In the genomic region with DNA sequence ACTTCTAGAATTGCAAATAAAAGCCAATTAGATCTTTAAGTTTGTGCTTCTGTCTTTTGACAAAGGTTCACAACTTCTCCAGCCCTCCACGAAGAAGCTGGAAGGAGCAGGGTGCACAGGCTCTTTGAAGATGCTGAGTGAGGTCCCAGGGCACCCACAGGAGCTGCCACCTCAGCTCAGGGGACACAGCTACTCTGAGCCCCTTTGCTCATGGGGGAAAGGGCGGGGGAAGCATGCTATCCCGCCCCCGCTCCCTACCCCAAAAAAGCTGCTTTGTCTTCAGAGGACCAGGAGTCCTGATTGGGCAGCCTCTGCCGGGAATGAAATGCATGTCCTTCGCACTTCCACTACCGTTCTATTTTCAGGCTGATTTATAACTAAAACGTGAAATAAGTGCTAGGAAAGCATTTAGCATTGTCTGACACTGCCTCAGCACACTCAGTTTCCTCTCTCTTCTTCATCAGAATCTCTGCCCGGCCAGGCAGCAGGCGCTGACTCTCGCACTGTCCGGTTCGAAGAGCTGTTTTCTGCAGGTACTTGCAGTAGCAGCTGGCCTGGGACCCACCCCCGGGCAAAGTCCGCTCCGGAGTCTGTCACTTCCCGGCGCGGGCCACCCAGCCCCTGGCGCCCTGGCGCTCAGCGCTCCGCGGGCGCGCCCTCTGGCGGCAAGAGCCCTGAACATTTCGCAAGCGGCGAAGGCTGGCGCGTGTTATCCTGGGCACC, we compare ENCODE assay signal across 8 cellular contexts. TPM values are rescaled to one million over a fixed set of nuclear protein-coding genes. Genes with fewer than 3 reads are reported as not detected.
DNase-seq lines count a peak whose midpoint lies in the region; ATAC-seq lines count a peak whose summit lies in the region.

No MANE protein-coding gene starts in this region.

- no peak overlapping the region for H3K14ac ChIP-seq in mesenchymal stem cell (ENCODE audit: low read length in 2 of 2)

- H2BK5ac ChIP-seq in mesenchymal stem cell (ENCODE audit: low read depth, low read length, poor library complexity, severe bottlenecking): no peak overlapping the region

- H2BK15ac ChIP-seq in mesenchymal stem cell (ENCODE audit: low read depth, poor library complexity, severe bottlenecking): no peak overlapping the region

- POLR2A ChIA-PET in CD4-positive, alpha-beta memory T cell (lab: Charles Lee; ENCODE audit: partially characterized antibody): interaction anchor here (0.6 to 2.0 kb wide), 3 partner anchors 102 to 112 kb away, joined by 3 to 4 read pairs (median 3); no protein-coding TSS in a partner anchor

- peak; percentile 65 to 80 (median 70) for DNase-seq in CD4-positive, alpha-beta memory T cell
- DNase-seq in NCI-H82 (lab: John Stamatoyannopoulos, UW) (peak; percentile 91), mesenchymal stem cell (peak; percentile 66)
- peak; percentile 95 for DNase-seq in activated CD8-positive, alpha-beta memory T cell treated with anti-CD3 and anti-CD28 coated beads for 24 hours
- peak; percentile 56 to 58 (median 58) for DNase-seq in effector memory CD4-positive, alpha-beta T cell
- DNase-seq in stimulated activated CD8-positive, alpha-beta memory T cell treated with anti-CD3 and anti-CD28 coated beads, Interleukin-15, amount 100 ng/mL, for 1 hour (ENCODE audit: low read depth): peak; percentile 63

- H4K91ac ChIP-seq in mesenchymal stem cell (ENCODE audit: low read length): no peak overlapping the region

- no peak overlapping the region for H3K4ac ChIP-seq in mesenchymal stem cell (ENCODE audit: low read depth in 1 of 2, low read length in 2 of 2)

- H3K27ac ChIP-seq in CD4-positive, alpha-beta memory T cell (ENCODE audit: low read depth, low read length): no peak overlapping the region
- no peak overlapping the region for H3K27ac ChIP-seq in effector memory CD4-positive, alpha-beta T cell (ENCODE audit: insufficient read depth, low read length, poor library complexity, severe bottlenecking)
- H3K27ac ChIP-seq in mesenchymal stem cell (ENCODE audit: low read length, poor library complexity, severe bottlenecking): no peak overlapping the region

- H3K4me3 ChIP-seq in CD4-positive, alpha-beta memory T cell (ENCODE audit: low read length in 2 of 2): no peak overlapping the region
- H3K4me3 ChIP-seq in effector memory CD4-positive, alpha-beta T cell (ENCODE audit: insufficient read depth, low read depth, low read length, poor library complexity, severe bottlenecking): peak overlapping the region; percentile 44
- H3K4me3 ChIP-seq in mesenchymal stem cell (ENCODE audit: insufficient read depth in 1 of 2, low read depth in 1 of 2, low read length in 2 of 2): peak overlapping the region; percentile 30 to 77

- no peak overlapping the region for H2BK120ac ChIP-seq in mesenchymal stem cell (ENCODE audit: low read depth, low read length)

- H3K23ac ChIP-seq in mesenchymal stem cell (ENCODE audit: low read length in 2 of 2): no peak overlapping the region

- no peak overlapping the region for H2BK12ac ChIP-seq in mesenchymal stem cell (ENCODE audit: low read length in 2 of 2)

- H2AK5ac ChIP-seq in mesenchymal stem cell (ENCODE audit: low read length, severe bottlenecking): no peak overlapping the region

- peak overlapping the region; percentile 88 for H3K4me2 ChIP-seq in mesenchymal stem cell (ENCODE audit: low read length, poor library complexity, severe bottlenecking)

- CTCF ChIA-PET in CD4-positive, alpha-beta memory T cell (lab: Charles Lee; ENCODE audit: partially characterized antibody): interaction anchor here (0.5 to 6.9 kb wide), 30 partner anchors 11 to 545 kb away, joined by 3 to 152 read pairs (median 5); no protein-coding TSS in a partner anchor

- H3K79me1 ChIP-seq in mesenchymal stem cell (replicated peaks; ENCODE audit: low read length, poor library complexity, severe bottlenecking): no peaks in the 10 kb centered on the region

- WGBS in mesenchymal stem cell: 8% methylated on average over 32 of the region's 32 CpGs

- H2AFZ ChIP-seq in mesenchymal stem cell (ENCODE audit: low read depth, low read length): peak overlapping the region; percentile 79

- peak overlapping the region in 1 of 2 experiments; percentile 23 for H3K18ac ChIP-seq in mesenchymal stem cell (ENCODE audit: low read depth in 1 of 2, low read length in 2 of 2)

- peak overlapping the region; percentile 31 to 84 (median 67) for H3K4me3 Mint-ChIP-seq in CD4-positive, alpha-beta memory T cell

- no peak overlapping the region for H4K8ac ChIP-seq in mesenchymal stem cell (ENCODE audit: low read length)

- H3K9ac ChIP-seq in mesenchymal stem cell (ENCODE audit: low read length): peak overlapping the region; percentile 64

- H3K27ac Mint-ChIP-seq in CD4-positive, alpha-beta memory T cell: peak overlapping the region in 2 of 7 donors; percentile 10 to 12

- intact Hi-C loops in CD4-positive, alpha-beta memory T cell (cut with micrococcal nuclease): loop anchor here (1.0 to 10.0 kb wide), 6 partner anchors 48 to 545 kb away; partner anchors contain the start of gene KLHL25

- H3K36me3 Mint-ChIP-seq in CD4-positive, alpha-beta memory T cell: no peaks in the 10 kb centered on the region

- peaks cover under 1 to 6% of the 10 kb centered on the region in 2 donors for H3K27me3 Mint-ChIP-seq in CD4-positive, alpha-beta memory T cell

- peaks cover 0 to 6% (median 3%) of the 10 kb centered on the region in 4 donors for H3K4me1 Mint-ChIP-seq in CD4-positive, alpha-beta memory T cell

- H3K27me3 ChIP-seq in CD4-positive, alpha-beta memory T cell (ENCODE audit: insufficient read depth, low read length): no peaks in the 10 kb centered on the region
- no peaks in the 10 kb centered on the region for H3K27me3 ChIP-seq in effector memory CD4-positive, alpha-beta T cell (replicated peaks; ENCODE audit: control insufficient read depth, insufficient read depth, low read length, poor library complexity, severe bottlenecking)
- peaks cover 10 to 24% of the 10 kb centered on the region in 2 experiments for H3K27me3 ChIP-seq in mesenchymal stem cell (ENCODE audit: control insufficient read depth in 1 of 2, insufficient read depth in 1 of 2, low read length in 2 of 2)

- H3K36me3 ChIP-seq in CD4-positive, alpha-beta memory T cell (ENCODE audit: insufficient read depth, low read length): no peaks in the 10 kb centered on the region
- no peaks in the 10 kb centered on the region for H3K36me3 ChIP-seq in effector memory CD4-positive, alpha-beta T cell (ENCODE audit: control insufficient read depth, insufficient read depth, low read length)
- H3K36me3 ChIP-seq in mesenchymal stem cell (ENCODE audit: control insufficient read depth in 1 of 2, insufficient read depth in 2 of 2, low read depth in 1 of 2, low read length in 2 of 2): no peaks in the 10 kb centered on the region

- peaks cover 10% of the 10 kb centered on the region for H3K4me1 ChIP-seq in CD4-positive, alpha-beta memory T cell (ENCODE audit: insufficient read depth, low read length)
- H3K4me1 ChIP-seq in effector memory CD4-positive, alpha-beta T cell (ENCODE audit: control insufficient read depth, insufficient read depth, low read length, poor library complexity, severe bottlenecking): no peaks in the 10 kb centered on the region
- H3K4me1 ChIP-seq in mesenchymal stem cell (ENCODE audit: control insufficient read depth, insufficient read depth, low read depth, low read length): peaks cover 3% of the 10 kb centered on the region

- no peaks in the 10 kb centered on the region for H3K9me3 Mint-ChIP-seq in CD4-positive, alpha-beta memory T cell

- ATAC-seq in GM19438 (IDR thresholded peaks at IDR 0.05; ENCODE audit: low read depth, unreplicated experiment) (peak; percentile 94), HG03558 (IDR thresholded peaks at IDR 0.05; ENCODE audit: extremely low read depth, unreplicated experiment) (peak; percentile 87)

- H3K9me3 ChIP-seq in CD4-positive, alpha-beta memory T cell (ENCODE audit: control insufficient read depth in 1 of 2, low read length in 2 of 2): no peaks in the 10 kb centered on the region
- no peaks in the 10 kb centered on the region for H3K9me3 ChIP-seq in effector memory CD4-positive, alpha-beta T cell (ENCODE audit: control insufficient read depth, low read length)
- H3K9me3 ChIP-seq in mesenchymal stem cell (ENCODE audit: control insufficient read depth, low read length): peaks cover 3% of the 10 kb centered on the region

RNA-seq across cellular contexts. Expression of gene KLHL25, which starts 45.5 kb away (rescaled TPM):
- total RNA-seq in CD4-positive, alpha-beta memory T cell: 10 to 100 TPM; 10.3 to 11.4 TPM
- 1 to 10 TPM; 1.6 to 3.1 TPM for polyA plus RNA-seq in CD4-positive, alpha-beta memory T cell
- polyA plus RNA-seq in mesenchymal stem cell (2013, experiment 1 of 2): 1.3 TPM
- 1.3 TPM for polyA plus RNA-seq in mesenchymal stem cell (2013, experiment 2 of 2)

Comparison
In these comparisons a context has a peak if more than half of its experiments do, and no peak if none do; other contexts are left out.
1. H3K4me3 ChIP-seq: peak in effector memory CD4-positive, alpha-beta T cell (single experiment) and mesenchymal stem cell (2 of 2); none in CD4-positive, alpha-beta memory T cell (0 of 2).
2. Peak in every context shown above with its lines, with median percentiles within 50 percentile points of each other: DNase-seq.